8 cellular contexts compared by ENCODE assay signal in the genomic region with DNA sequence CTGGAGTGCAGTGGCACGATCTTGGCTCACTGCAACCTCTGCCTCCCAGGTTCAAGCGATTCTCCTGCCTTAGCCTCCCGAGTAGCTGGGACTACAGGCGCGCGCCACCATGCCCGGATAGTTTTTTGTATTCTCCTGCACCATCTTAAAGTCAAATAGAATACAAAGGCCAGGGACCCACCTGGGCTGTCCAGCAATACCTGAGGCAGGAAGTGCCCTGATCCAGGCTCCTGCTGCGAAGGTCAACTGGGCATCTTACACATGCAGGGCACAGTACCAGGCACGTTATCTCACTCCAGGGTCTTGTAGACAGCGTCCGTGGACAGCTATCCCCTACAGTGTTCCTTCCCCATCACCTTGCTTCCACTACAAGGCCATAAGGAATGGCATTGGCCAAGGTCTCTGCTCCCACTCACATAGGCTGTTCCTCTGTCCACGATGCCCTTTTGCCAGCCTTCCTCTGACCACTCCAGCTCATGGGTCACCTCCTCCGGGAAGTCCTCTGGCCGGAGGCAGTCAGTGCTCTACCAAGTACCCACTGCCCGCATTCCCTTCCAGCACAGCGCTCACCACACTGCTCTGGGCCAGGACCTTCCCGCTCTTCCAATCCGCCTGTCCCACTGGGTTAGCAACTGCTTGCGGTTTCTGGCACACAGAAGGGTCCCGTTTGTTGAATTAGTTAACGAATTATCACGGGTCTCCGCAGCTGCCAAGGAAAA. TPM values are rescaled to one million over a fixed set of nuclear protein-coding genes. Genes with fewer than 3 reads are reported as not detected.
A peak's percentile ranks its signal among the peaks of the same experiment; 100 is the strongest.
DNase-seq lines count a peak whose midpoint lies in the region; ATAC-seq and TF ChIP-seq lines count a peak whose summit lies in the region.

No MANE protein-coding gene starts in this region.

- H3K27me3 ChIP-seq in OCI-LY1 (ENCODE audit: insufficient read depth, low read length) = no peaks in the 10 kb centered on the region

- POLR2A ChIA-PET in GM10248 (lab: Yijun Ruan, JAX) = interaction anchor here (1.2 kb wide), 1 partner anchor 12 kb away, joined by 6 read pairs; no protein-coding TSS in a partner anchor

- H3F3A ChIP-seq in OCI-LY1 (ENCODE audit: insufficient read depth, low read length) = no peaks in the 10 kb centered on the region

- H3K27ac ChIP-seq in OCI-LY1 (ENCODE audit: low read depth, low read length, poor library complexity, severe bottlenecking) (no peak overlapping the region), epithelial cell of prostate (peak overlapping the region; percentile 87)

- ATAC-seq in natural killer cell (no peak), HG03565 (IDR thresholded peaks at IDR 0.05; ENCODE audit: unreplicated experiment) (no peak), GM18498 (IDR thresholded peaks at IDR 0.05; ENCODE audit: unreplicated experiment) (no peak), HG03039 (IDR thresholded peaks at IDR 0.05; ENCODE audit: unreplicated experiment) (no peak)

- H3K36me3 ChIP-seq in OCI-LY1 (ENCODE audit: insufficient read depth, low read length) = no peaks in the 10 kb centered on the region

- DNase-seq in AG20443 (ENCODE audit: low spot score) (peak; percentile 26), epithelial cell of prostate (ENCODE audit: low read depth, low spot score) (no peak), natural killer cell (no peak), GM10248 (ENCODE audit: extremely low spot score) (no peak)

- H4K20me1 ChIP-seq in OCI-LY1 (ENCODE audit: insufficient read depth, low read length) = no peaks in the 10 kb centered on the region

- H3K4me2 ChIP-seq in OCI-LY1 (ENCODE audit: low read length) = peak overlapping the region; percentile 68

- CTCF ChIA-PET in GM10248 (lab: Yijun Ruan, JAX) = interaction anchor here (1.3 to 8.5 kb wide), 13 partner anchors 9 to 164 kb away, joined by 3 to 124 read pairs (median 5); no protein-coding TSS in a partner anchor

- no peaks in the 10 kb centered on the region for H3K9me3 ChIP-seq in OCI-LY1 (ENCODE audit: low read length)

- H3K4me3 Mint-ChIP-seq in natural killer cell = peak overlapping the region; percentile 25

- peaks cover 7 to 34% of the 10 kb centered on the region in 2 donors for H3K4me1 Mint-ChIP-seq in natural killer cell

- H3K27me3 Mint-ChIP-seq in natural killer cell (ENCODE audit: low read depth in 2 of 2) = peaks cover 18 to 34% of the 10 kb centered on the region in 2 donors

- H3K36me3 Mint-ChIP-seq in natural killer cell = no peaks in the 10 kb centered on the region

- no peak overlapping the region for H2AFZ ChIP-seq in OCI-LY1 (ENCODE audit: low read length)

- peak overlapping the region; percentile 50; the same call in 1 of the 2 replicates for H3K9ac ChIP-seq in OCI-LY1 (ENCODE audit: low read length)

- H3K27ac Mint-ChIP-seq in natural killer cell = no peak overlapping the region

- intact Hi-C loops in natural killer cell (cut with micrococcal nuclease) = no loop called here

- peak overlapping the region; percentile 62 for H3K4me3 ChIP-seq in OCI-LY1 (ENCODE audit: low read depth, low read length, poor library complexity, severe bottlenecking)

- H3K4me1 ChIP-seq in OCI-LY1 (ENCODE audit: insufficient read depth, low read length, severe bottlenecking) = peaks cover 39% of the 10 kb centered on the region

- no peaks in the 10 kb centered on the region for H3K9me3 Mint-ChIP-seq in natural killer cell

- no peaks in the 10 kb centered on the region for H3K9me2 ChIP-seq in OCI-LY1 (ENCODE audit: low read depth, low read length)

- no peak for TF ChIP-seq CTCF in OCI-LY1 (IDR thresholded peaks at IDR 0.05; ENCODE audit: low read length)
- TF ChIP-seq CTCF in natural killer cell (IDR thresholded peaks at IDR 0.05) = no peak
- no peak for TF ChIP-seq CTCF in GM10248 (IDR thresholded peaks at IDR 0.05; ENCODE audit: control extremely low read depth, extremely low read depth, low read depth, missing control alignments)

- no peaks in the 10 kb centered on the region for H3K79me2 ChIP-seq in OCI-LY1 (ENCODE audit: insufficient read depth, low read length)

RNA-seq across cellular contexts. Expression of a gene that starts 1.0 kb away (rescaled TPM):
- total RNA-seq in natural killer cell = under 1 TPM in 1 of 3 donors, not detected in 2; 0.20 TPM

RNA-seq across cellular contexts. Expression of a gene that starts 30.8 kb away (rescaled TPM):
- total RNA-seq in natural killer cell = not detected
